In genomic region chr13:32245555-32245954, GRCh38 we compare ENCODE assay signal across 2 cellular contexts.
TF ChIP-seq lines count a peak whose summit lies in the region.

No MANE protein-coding gene starts in this region.

TF ChIP-seq in HepG2, 621 proteins besides CTCF, POLR2A, EP300 and RAD21:
- TF ChIP-seq ARID4A (CRISPR knock-in tag; IDR thresholded peaks at IDR 0.05; ENCODE audit: borderline replicate concordance) (no peak), XBP1 (CRISPR knock-in tag; IDR thresholded peaks at IDR 0.05) (no peak), ZNF652 (CRISPR knock-in tag; IDR thresholded peaks at IDR 0.05; ENCODE audit: borderline replicate concordance, low read depth) (peak; percentile 84)
TF ChIP-seq in HepG2: peak in this region for 1.

TF ChIP-seq in IMR-90, 13 proteins besides CTCF, POLR2A, EP300 and RAD21:
- TF ChIP-seq SMC3 (IDR thresholded peaks at IDR 0.05; ENCODE audit: low read depth, low read length) (no peak), RCOR1 (IDR thresholded peaks at IDR 0.05; ENCODE audit: insufficient replicate concordance, low read length) (no peak), NFE2L2 (IDR thresholded peaks at IDR 0.05; ENCODE audit: low read depth, low read length) (no peak), ELK1 (IDR thresholded peaks at IDR 0.05; ENCODE audit: borderline replicate concordance, low read depth, low read length) (no peak), FOS (IDR thresholded peaks at IDR 0.05; ENCODE audit: low read depth, low read length) (no peak), MAFK (IDR thresholded peaks at IDR 0.05; ENCODE audit: low read depth, low read length) (no peak)
